Comparison of ENCODE assay signal across 14 cellular contexts in genomic region chr2:85356186-85356585, GRCh38. TPM values are rescaled to one million over a fixed set of nuclear protein-coding genes. Genes with fewer than 3 reads are reported as not detected.
DNase-seq lines count a peak whose midpoint lies in the region; ATAC-seq and TF ChIP-seq lines count a peak whose summit lies in the region.
"Had no signal": no experiment of that assay in that cellular context is flagged by ENCODE, and none has a peak within 500 bp of the region (broad histone marks: within the 10 kb centered on the region; RNA-seq: fewer than 3 reads in every experiment).

No MANE protein-coding gene starts in this region.

- H3K9me3 ChIP-seq in Loucy (ENCODE audit: insufficient read depth, low read depth, low read length) (no peaks in the 10 kb centered on the region), gastrocnemius medialis (no peaks in the 10 kb centered on the region)

- ATAC-seq in gastrocnemius medialis, result no peak
- ATAC-seq: HepG2 had no signal

- POLR2A ChIA-PET in activated CD4-positive, alpha-beta memory T cell treated with anti-CD3 and anti-CD28 coated beads, Interleukin-2, amount 10 ng/mL, durations not matched to agents 7 days and 5 days (lab: Charles Lee), result interaction anchor here (3.6 to 14.8 kb wide), 2 partner anchors 33 to 63 kb away, joined by 26 to 234 read pairs; partner anchors contain the start of genes SH2D6 and TGOLN2
- POLR2A ChIA-PET in activated CD4-positive, alpha-beta memory T cell treated with anti-CD3 and anti-CD28 coated beads for 36 hours (lab: Charles Lee), result interaction anchor here (1.1 kb wide), 1 partner anchor 247 kb away, joined by 3 read pairs; no protein-coding TSS in a partner anchor

- intact Hi-C loops in activated CD4-positive, alpha-beta memory T cell treated with anti-CD3 and anti-CD28 coated beads for 36 hours (cut with micrococcal nuclease), result no loop called here
- intact Hi-C loops in gastrocnemius medialis (cut with DNase I; ENCODE audit: low total_unique reads), result no loop called here
- intact Hi-C loops in lower leg skin (cut with DNase I; ENCODE audit: low total_unique reads), result no loop called here

- H3K27ac Mint-ChIP-seq in activated CD4-positive, alpha-beta memory T cell treated with anti-CD3 and anti-CD28 coated beads, Interleukin-2, amount 10 ng/mL, durations not matched to agents 7 days and 5 days, result no peak overlapping the region
- H3K27ac Mint-ChIP-seq in activated CD4-positive, alpha-beta memory T cell treated with anti-CD3 and anti-CD28 coated beads for 36 hours, result no peak overlapping the region

- H3K36me3 ChIP-seq in Loucy (ENCODE audit: insufficient read depth, low read length) (no peaks in the 10 kb centered on the region), mesendoderm (ENCODE audit: control insufficient read depth, insufficient read depth, low read length) (no peaks in the 10 kb centered on the region), gastrocnemius medialis (peaks cover 0 to 30% of the 10 kb centered on the region in 2 donors)

- no peak overlapping the region for H3K56ac ChIP-seq in mesendoderm (ENCODE audit: low read length)

- DNase-seq in activated CD4-positive, alpha-beta memory T cell treated with anti-CD3 and anti-CD28 coated beads, Interleukin-2, amount 10 ng/mL, durations not matched to agents 7 days and 5 days, result no peak
- no peak for DNase-seq in activated CD4-positive, alpha-beta memory T cell treated with anti-CD3 and anti-CD28 coated beads for 36 hours
- DNase-seq in mesendoderm (peak; percentile 83), gastrocnemius medialis (no peak), DMS153 (lab: John Stamatoyannopoulos, UW) (no peak), dermis blood vessel endothelial cell (no peak), lower leg skin (ENCODE audit: low spot score in 2 of 2) (no peak)
- DNase-seq: 8988T, HCEC 1CT, NCI-H1436 treated with DMSO at 0.1 percent for 48 hours, NCI-H2081 treated with DMSO at 0.1 percent for 48 hours, NCI-H524 had no signal

- H3K27ac ChIP-seq in mesendoderm (ENCODE audit: low read depth, low read length), result no peak overlapping the region
- H3K27ac ChIP-seq in gastrocnemius medialis, result peak overlapping the region; percentile 93 to 96 (median 96)

- H3K4me3 ChIP-seq in Loucy (ENCODE audit: low read length, poor library complexity, severe bottlenecking), result peak overlapping the region; percentile 85
- H3K4me3 ChIP-seq in mesendoderm (ENCODE audit: low read length), result no peak overlapping the region
- no peak overlapping the region for H3K4me3 ChIP-seq in gastrocnemius medialis
- H3K4me3 ChIP-seq in lower leg skin (ENCODE audit: low read depth, poor library complexity, severe bottlenecking), result no peak overlapping the region

- TF ChIP-seq CTCF in Loucy (conservative IDR thresholded peaks at IDR 0.05; ENCODE audit: low read length), result no peak
- TF ChIP-seq CTCF in gastrocnemius medialis (IDR thresholded peaks at IDR 0.05 in 4 of 5, conservative IDR thresholded peaks at IDR 0.05 in 1 of 5), result no peak
- no peak for TF ChIP-seq CTCF in lower leg skin (IDR thresholded peaks at IDR 0.05)

- no CpG with 5 or more reads among the region's 2 CpGs for WGBS in mesendoderm (ENCODE audit: extremely low coverage, insufficient coverage, low lambda C conversion rate)
- 97 to 100% methylated on average over 2 of the region's 2 CpGs for WGBS in lower leg skin, 2 donors

- no peak overlapping the region for H3K4ac ChIP-seq in mesendoderm (ENCODE audit: low read depth, low read length)

- H3K79me2 ChIP-seq in Loucy (ENCODE audit: insufficient read depth, low read length) (peaks cover 24% of the 10 kb centered on the region), mesendoderm (ENCODE audit: control insufficient read depth, insufficient read depth, low read length) (no peaks in the 10 kb centered on the region)

- in situ Hi-C loops in gastrocnemius medialis (cut with MboI; ENCODE audit: low sequenced_read_pairs in 4 of 4), result loop anchor here in 1 of 4 donors (25.0 kb wide), 1 partner anchor 831 kb away; the partner anchor contains the start of genes IMMT and MRPL35

- H2BK5ac ChIP-seq in mesendoderm (ENCODE audit: low read length), result no peak overlapping the region

- peaks cover 43% of the 10 kb centered on the region for H3K4me1 Mint-ChIP-seq in activated CD4-positive, alpha-beta memory T cell treated with anti-CD3 and anti-CD28 coated beads, Interleukin-2, amount 10 ng/mL, durations not matched to agents 7 days and 5 days
- H3K4me1 Mint-ChIP-seq in activated CD4-positive, alpha-beta memory T cell treated with anti-CD3 and anti-CD28 coated beads for 36 hours (ENCODE audit: low read depth), result peaks cover 41% of the 10 kb centered on the region

- TF ChIP-seq POLR2A in gastrocnemius medialis (IDR thresholded peaks at IDR 0.05), result no peak
- TF ChIP-seq POLR2A in lower leg skin (IDR thresholded peaks at IDR 0.05), result no peak

- no peak overlapping the region for H4K8ac ChIP-seq in mesendoderm (ENCODE audit: low read depth, low read length)

- H4K5ac ChIP-seq in mesendoderm (ENCODE audit: low read length), result no peak overlapping the region

- CTCF ChIA-PET in activated CD4-positive, alpha-beta memory T cell treated with anti-CD3 and anti-CD28 coated beads, Interleukin-2, amount 10 ng/mL, durations not matched to agents 7 days and 5 days (lab: Charles Lee), result no interaction called here
- CTCF ChIA-PET in activated CD4-positive, alpha-beta memory T cell treated with anti-CD3 and anti-CD28 coated beads for 36 hours (lab: Charles Lee), result no interaction called here

- H3K4me1 ChIP-seq in Loucy (ENCODE audit: insufficient read depth, low read length, poor library complexity, severe bottlenecking) (peaks cover 32% of the 10 kb centered on the region), mesendoderm (ENCODE audit: control insufficient read depth, low read depth, low read length) (peaks cover 6% of the 10 kb centered on the region), gastrocnemius medialis (peaks cover 39 to 44% of the 10 kb centered on the region in 2 donors)

- H3K9ac ChIP-seq in Loucy (ENCODE audit: low read depth, low read length, poor library complexity, severe bottlenecking) (peak overlapping the region; percentile 84), mesendoderm (ENCODE audit: low read length) (no peak overlapping the region)

- H3K36me3 Mint-ChIP-seq in activated CD4-positive, alpha-beta memory T cell treated with anti-CD3 and anti-CD28 coated beads, Interleukin-2, amount 10 ng/mL, durations not matched to agents 7 days and 5 days (ENCODE audit: low read depth), result peaks cover 38% of the 10 kb centered on the region
- peaks cover 23% of the 10 kb centered on the region for H3K36me3 Mint-ChIP-seq in activated CD4-positive, alpha-beta memory T cell treated with anti-CD3 and anti-CD28 coated beads for 36 hours

- no peaks in the 10 kb centered on the region for H3K9me2 ChIP-seq in Loucy (replicated peaks; ENCODE audit: low read depth, low read length)

- no peak overlapping the region for H2AK5ac ChIP-seq in mesendoderm (ENCODE audit: low read length)

- H3K4me3 Mint-ChIP-seq in activated CD4-positive, alpha-beta memory T cell treated with anti-CD3 and anti-CD28 coated beads, Interleukin-2, amount 10 ng/mL, durations not matched to agents 7 days and 5 days, result peak overlapping the region; percentile 99
- H3K4me3 Mint-ChIP-seq in activated CD4-positive, alpha-beta memory T cell treated with anti-CD3 and anti-CD28 coated beads for 36 hours, result no peak overlapping the region

- H3K79me1 ChIP-seq in mesendoderm (ENCODE audit: low read length), result peaks cover 4% of the 10 kb centered on the region

- no peaks in the 10 kb centered on the region for H3F3A ChIP-seq in Loucy (ENCODE audit: low read depth)

- H3K27me3 ChIP-seq in Loucy (ENCODE audit: insufficient read depth, low read length, poor library complexity, severe bottlenecking) (no peaks in the 10 kb centered on the region), mesendoderm (ENCODE audit: insufficient read depth, low read length, poor library complexity) (no peaks in the 10 kb centered on the region), gastrocnemius medialis (no peaks in the 10 kb centered on the region)

- H3K4me2 ChIP-seq in Loucy (ENCODE audit: low read depth, low read length, poor library complexity, severe bottlenecking) (peak overlapping the region; percentile 97), mesendoderm (ENCODE audit: low read length) (no peak overlapping the region)

- no peaks in the 10 kb centered on the region for H3K27me3 Mint-ChIP-seq in activated CD4-positive, alpha-beta memory T cell treated with anti-CD3 and anti-CD28 coated beads, Interleukin-2, amount 10 ng/mL, durations not matched to agents 7 days and 5 days
- no peaks in the 10 kb centered on the region for H3K27me3 Mint-ChIP-seq in activated CD4-positive, alpha-beta memory T cell treated with anti-CD3 and anti-CD28 coated beads for 36 hours

- H3K18ac ChIP-seq in mesendoderm (ENCODE audit: low read length), result no peak overlapping the region

- no peaks in the 10 kb centered on the region for H3K9me3 Mint-ChIP-seq in activated CD4-positive, alpha-beta memory T cell treated with anti-CD3 and anti-CD28 coated beads, Interleukin-2, amount 10 ng/mL, durations not matched to agents 7 days and 5 days
- H3K9me3 Mint-ChIP-seq in activated CD4-positive, alpha-beta memory T cell treated with anti-CD3 and anti-CD28 coated beads for 36 hours, result no peaks in the 10 kb centered on the region

- no peaks in the 10 kb centered on the region for H4K20me1 ChIP-seq in Loucy (ENCODE audit: insufficient read depth, low read length, poor library complexity, severe bottlenecking)

- no peak overlapping the region for H2AFZ ChIP-seq in Loucy (ENCODE audit: low read length)

- no peak overlapping the region for H3K23ac ChIP-seq in mesendoderm (ENCODE audit: low read length)

- H2BK120ac ChIP-seq in mesendoderm (ENCODE audit: low read depth, low read length), result no peak overlapping the region

- no peak overlapping the region for H2BK15ac ChIP-seq in mesendoderm (replicated peaks; ENCODE audit: low read depth)

RNA-seq across cellular contexts. Expression of gene ELMOD3, which starts 1.6 kb away (rescaled TPM):
- total RNA-seq in activated CD4-positive, alpha-beta memory T cell treated with anti-CD3 and anti-CD28 coated beads, Interleukin-2, amount 10 ng/mL, durations not matched to agents 7 days and 5 days, result 10 to 100 TPM; 19.2 to 19.4 TPM
- total RNA-seq in activated CD4-positive, alpha-beta memory T cell treated with anti-CD3 and anti-CD28 coated beads for 36 hours, result 10 to 100 TPM; 11.1 to 15.0 TPM
- 5.0 TPM for polyA plus RNA-seq in mesendoderm (2013, experiment 1 of 2)
- polyA plus RNA-seq in mesendoderm (2013, experiment 2 of 2), result 4.7 TPM
- total RNA-seq in gastrocnemius medialis (10 to 100 TPM; 15.9 to 31.7 (median 25.0) TPM), dermis blood vessel endothelial cell (10.0 and 12.3 TPM in 2 replicates), lower leg skin (10 to 100 TPM; 10.0 to 26.1 (median 23.5) TPM)

RNA-seq across cellular contexts. Expression of gene RETSAT, which starts 1.9 kb away (rescaled TPM):
- 10 to 100 TPM; 30.1 to 31.1 TPM for total RNA-seq in activated CD4-positive, alpha-beta memory T cell treated with anti-CD3 and anti-CD28 coated beads, Interleukin-2, amount 10 ng/mL, durations not matched to agents 7 days and 5 days
- total RNA-seq in activated CD4-positive, alpha-beta memory T cell treated with anti-CD3 and anti-CD28 coated beads for 36 hours, result 10 to 100 TPM; 22.6 to 22.8 TPM
- 6.9 TPM for polyA plus RNA-seq in mesendoderm (2013, experiment 1 of 2)
- polyA plus RNA-seq in mesendoderm (2013, experiment 2 of 2), result 7.5 TPM
- total RNA-seq in gastrocnemius medialis, result 100 to 1,000 TPM in 3 of 4 donors, 10 to 100 TPM in 1; 62.2 to 151 (median 116) TPM
- 64.2 and 76.2 TPM in 2 replicates for total RNA-seq in dermis blood vessel endothelial cell
- total RNA-seq in lower leg skin, result 100 to 1,000 TPM in 2 of 4 donors, 10 to 100 TPM in 2; 86.2 to 121 (median 101) TPM

RNA-seq across cellular contexts. Expression of gene TGOLN2, which starts 28.4 kb away (rescaled TPM):
- 100 to 1,000 TPM; 129 to 131 TPM for total RNA-seq in activated CD4-positive, alpha-beta memory T cell treated with anti-CD3 and anti-CD28 coated beads, Interleukin-2, amount 10 ng/mL, durations not matched to agents 7 days and 5 days
- 10 to 100 TPM; 84.8 to 85.9 TPM for total RNA-seq in activated CD4-positive, alpha-beta memory T cell treated with anti-CD3 and anti-CD28 coated beads for 36 hours
- 40.7 TPM for polyA plus RNA-seq in mesendoderm (2013, experiment 1 of 2)
- polyA plus RNA-seq in mesendoderm (2013, experiment 2 of 2), result 39.8 TPM
- total RNA-seq in gastrocnemius medialis (10 to 100 TPM; 29.5 to 81.7 (median 61.9) TPM), dermis blood vessel endothelial cell (101 and 151 TPM in 2 replicates), lower leg skin (10 to 100 TPM; 57.3 to 90.4 (median 82.3) TPM)

RNA-seq across cellular contexts. Expression of gene CAPG, which starts 54.0 kb away (rescaled TPM):
- total RNA-seq in activated CD4-positive, alpha-beta memory T cell treated with anti-CD3 and anti-CD28 coated beads, Interleukin-2, amount 10 ng/mL, durations not matched to agents 7 days and 5 days, result 100 to 1,000 TPM; 167 to 177 TPM
- total RNA-seq in activated CD4-positive, alpha-beta memory T cell treated with anti-CD3 and anti-CD28 coated beads for 36 hours, result 10 to 100 TPM; 24.1 to 25.6 TPM
- polyA plus RNA-seq in mesendoderm (2013, experiment 1 of 2), result 110 TPM
- 113 TPM for polyA plus RNA-seq in mesendoderm (2013, experiment 2 of 2)
- 10 to 100 TPM; 15.9 to 35.6 (median 23.1) TPM for total RNA-seq in gastrocnemius medialis
- total RNA-seq in dermis blood vessel endothelial cell, result 46.1 and 56.3 TPM in 2 replicates
- 100 to 1,000 TPM; 177 to 272 (median 232) TPM for total RNA-seq in lower leg skin
